In genomic region chr14:101963611-101964296, GRCh38 we compare ENCODE assay signal across 9 cellular contexts. TPM values are rescaled to one million over a fixed set of nuclear protein-coding genes. Genes with fewer than 3 reads are reported as not detected.
DNase-seq lines count a peak whose midpoint lies in the region; ATAC-seq and TF ChIP-seq lines count a peak whose summit lies in the region.
"Had no signal": no experiment of that assay in that cellular context is flagged by ENCODE, and none has a peak within 500 bp of the region (broad histone marks: within the 10 kb centered on the region; RNA-seq: fewer than 3 reads in every experiment).

No MANE protein-coding gene starts in this region.

- peak overlapping the region; percentile 23; the same call in 1 of the 2 replicates for H3K14ac ChIP-seq in IMR-90 (replicated peaks; ENCODE audit: low read depth, low read length)

- peaks cover 13% of the 10 kb centered on the region for H3K36me3 Mint-ChIP-seq in nephron progenitor cell (ENCODE audit: low read depth)

- CTCF ChIA-PET in IMR-90 (lab: Yijun Ruan, JAX), result interaction anchor here (0.5 kb wide), 1 partner anchor 129 kb away, joined by 5 read pairs; no protein-coding TSS in a partner anchor

- ATAC-seq in IMR-90 (ENCODE audit: low read depth) (no peak), HG03439 (IDR thresholded peaks at IDR 0.05; ENCODE audit: unreplicated experiment) (no peak), HG02588 (IDR thresholded peaks at IDR 0.05; ENCODE audit: unreplicated experiment) (no peak)

- peak overlapping the region; percentile 48 for H3K4me2 ChIP-seq in IMR-90 (ENCODE audit: low read depth, low read length)

- intact Hi-C loops in IMR-90 (cut with micrococcal nuclease), result loop anchor here (1.0 to 5.0 kb wide), 3 partner anchors 17 to 256 kb away; no protein-coding TSS in a partner anchor

- peaks cover 16% of the 10 kb centered on the region for H3K9me1 ChIP-seq in IMR-90 (ENCODE audit: insufficient read depth, low read length)

- H2AK9ac ChIP-seq in IMR-90 (replicated peaks; ENCODE audit: low read depth, low read length, poor library complexity), result peak overlapping the region; percentile 77

- H3K27ac ChIP-seq in IMR-90 (ENCODE audit: insufficient read depth, low read length) (peak overlapping the region; percentile 35; the same call in 1 of the 2 replicates), caudate nucleus (ENCODE audit: low read depth, low read length) (peak overlapping the region; percentile 79)

- H2BK20ac ChIP-seq in IMR-90 (ENCODE audit: low read depth, low read length), result peak overlapping the region; percentile 18

- no peak for TF ChIP-seq CTCF in AG10803 (conservative IDR thresholded peaks at IDR 0.05; ENCODE audit: low read length)
- no peak for TF ChIP-seq CTCF in IMR-90 (conservative IDR thresholded peaks at IDR 0.05; ENCODE audit: low read depth, low read length)
- no peak for TF ChIP-seq CTCF in nephron progenitor cell (IDR thresholded peaks at IDR 0.05)

- no peak overlapping the region for H3K56ac ChIP-seq in IMR-90 (ENCODE audit: extremely low read depth, insufficient read depth, low read length)

- peak overlapping the region; percentile 66; the same call in 1 of the 3 replicates for H2BK15ac ChIP-seq in IMR-90 (ENCODE audit: low read depth, low read length)

- H2AFZ ChIP-seq in IMR-90 (replicated peaks; ENCODE audit: low read length, poor library complexity), result peak overlapping the region; percentile 92

- peaks cover 2% of the 10 kb centered on the region; the same call in 1 of the 2 replicates for H3K36me3 ChIP-seq in IMR-90 (ENCODE audit: control insufficient read depth, insufficient read depth, low read length)

- peak overlapping the region; percentile 80 for H3K4me3 Mint-ChIP-seq in nephron progenitor cell

- TF ChIP-seq POLR2A in IMR-90 (IDR thresholded peaks at IDR 0.05; ENCODE audit: low read depth, low read length), result no peak

- H3K27me3 Mint-ChIP-seq in nephron progenitor cell (ENCODE audit: low read depth, poor library complexity), result peaks cover 6% of the 10 kb centered on the region

- H3K27ac Mint-ChIP-seq in nephron progenitor cell, result peak overlapping the region; percentile 58

- peak overlapping the region; percentile 61 for H2BK120ac ChIP-seq in IMR-90 (ENCODE audit: low read depth, low read length)

- H3K27me3 ChIP-seq in IMR-90 (ENCODE audit: control insufficient read depth, insufficient read depth, low read length), result no peaks in the 10 kb centered on the region

- DNase-seq in AG10803 (ENCODE audit: low read depth), result no peak
- DNase-seq in IMR-90, result no peak
- DNase-seq in caudate nucleus (lab: John Stamatoyannopoulos, UW), result peak in 1 of 61 donors; percentile 46
- DNase-seq in nephron progenitor cell, result no peak
- DNase-seq in NCI-H187 (lab: John Stamatoyannopoulos, UW), result no peak
- DNase-seq in activated CD4-positive, alpha-beta T cell treated with anti-CD3 and anti-CD28 coated beads, Interleukin-2, amount 50 U/mL, for 4 hours, result no peak

- H4K8ac ChIP-seq in IMR-90 (ENCODE audit: low read depth in 2 of 2, low read length in 2 of 2), result peak overlapping the region; percentile 55 to 71

- no peak overlapping the region for H3K18ac ChIP-seq in IMR-90 (ENCODE audit: low read depth, low read length)

- peaks cover 41% of the 10 kb centered on the region for H3K4me1 Mint-ChIP-seq in nephron progenitor cell

- peak overlapping the region; percentile 39 for H2BK5ac ChIP-seq in IMR-90 (ENCODE audit: low read depth, low read length, poor library complexity, severe bottlenecking)

- POLR2A ChIA-PET in IMR-90 (lab: Charles Lee; ENCODE audit: unreplicated experiment), result no interaction called here

- H4K91ac ChIP-seq in IMR-90 (ENCODE audit: insufficient read depth, low read depth, low read length), result peak overlapping the region; percentile 40

- no peak overlapping the region; the same call in 1 of the 2 replicates for H3K9ac ChIP-seq in IMR-90 (ENCODE audit: low read depth, low read length)

- no peaks in the 10 kb centered on the region for H3K9me3 ChIP-seq in IMR-90 (ENCODE audit: control insufficient read depth, insufficient read depth, low read length)
- H3K9me3 ChIP-seq: mucosa of descending colon had no signal

- H4K20me1 ChIP-seq in IMR-90 (ENCODE audit: insufficient read depth, low read length), result peaks cover 32% of the 10 kb centered on the region

- H3K4me3 ChIP-seq in AG10803 (ENCODE audit: low read length) (peak overlapping the region; percentile 41), IMR-90 (ENCODE audit: insufficient read depth, low read depth, low read length) (no peak overlapping the region)

- no peak for TF ChIP-seq RAD21 in IMR-90 (IDR thresholded peaks at IDR 0.05; ENCODE audit: low read length)

- peak overlapping the region; percentile 46 for H2AK5ac ChIP-seq in IMR-90 (ENCODE audit: low read depth, low read length)

- H3K4me1 ChIP-seq in IMR-90 (ENCODE audit: control insufficient read depth, insufficient read depth, low read length), result peaks cover 11% of the 10 kb centered on the region

- in situ Hi-C loops in IMR-90 (cut with MboI; ENCODE audit: low sequenced_read_pairs), result loop anchor here (5.0 to 25.0 kb wide), 2 partner anchors 196 to 349 kb away; partner anchors contain the start of genes MOK and ZNF839

- BruUV-seq in IMR-90 (replicated peaks; lab: Mats Ljungman, UMichigan), result no TSS peak

- dilution Hi-C loops in IMR-90 (cut with HindIII; ENCODE audit: low sequenced_read_pairs, unreplicated experiment), result no loop called here

- no peak overlapping the region for H4K5ac ChIP-seq in IMR-90 (ENCODE audit: low read depth, low read length)

- peak overlapping the region; percentile 50; the same call in 1 of the 2 replicates for H3K23ac ChIP-seq in IMR-90 (ENCODE audit: low read depth, low read length)

- 0% methylated on average over 4 of the region's 21 CpGs; no CpG with 5 or more reads in 1 of the 2 experiments for WGBS in IMR-90 (ENCODE audit: extremely low coverage in 2 of 2, insufficient read length in 1 of 2), 2 experiments

- peaks cover 0 to 43% of the 10 kb centered on the region in 2 experiments; a peak in 3 of 4 replicates for H3K79me1 ChIP-seq in IMR-90 (ENCODE audit: low read depth in 1 of 2, low read length in 2 of 2)

- no peaks in the 10 kb centered on the region for H3K9me3 Mint-ChIP-seq in nephron progenitor cell

- H3K4ac ChIP-seq in IMR-90 (ENCODE audit: low read depth, low read length), result peak overlapping the region; percentile 42

TF ChIP-seq in IMR-90, 13 proteins besides CTCF, POLR2A, EP300 and RAD21:
- TF ChIP-seq ELK1 (IDR thresholded peaks at IDR 0.05; ENCODE audit: borderline replicate concordance, low read depth, low read length), result no peak
- TF ChIP-seq NFE2L2 (IDR thresholded peaks at IDR 0.05; ENCODE audit: low read depth, low read length), result no peak
- no peak for TF ChIP-seq CEBPB (IDR thresholded peaks at IDR 0.05; ENCODE audit: low read depth, low read length)
- TF ChIP-seq USF2 (IDR thresholded peaks at IDR 0.05; ENCODE audit: low read depth, low read length), result no peak
- no peak for TF ChIP-seq MAFK (IDR thresholded peaks at IDR 0.05; ENCODE audit: low read depth, low read length)
- no peak for TF ChIP-seq RCOR1 (IDR thresholded peaks at IDR 0.05; ENCODE audit: insufficient replicate concordance, low read length)
- TF ChIP-seq MXI1 (IDR thresholded peaks at IDR 0.05; ENCODE audit: borderline replicate concordance, low read depth, low read length), result no peak
- no peak for TF ChIP-seq FOS (IDR thresholded peaks at IDR 0.05; ENCODE audit: low read depth, low read length)

RNA-seq across cellular contexts. Expression of gene DYNC1H1, which starts 0.6 kb away (rescaled TPM):
- total RNA-seq in IMR-90 (2012; rRNA removed), result 612 and 670 TPM in 2 replicates
- polyA plus RNA-seq in IMR-90 (2012; rRNA removed), result 221 and 240 TPM in 2 replicates
- 167 and 240 TPM in 2 replicates for polyA plus RNA-seq in IMR-90 (2012; cell fraction: cytosol; rRNA removed)
- 278 and 585 TPM in 2 replicates for polyA plus RNA-seq in IMR-90 (2012; cell fraction: nucleus; rRNA removed; ENCODE audit: low replicate concordance)
